Comparison of ENCODE assay signal across 13 cellular contexts in the genomic region with DNA sequence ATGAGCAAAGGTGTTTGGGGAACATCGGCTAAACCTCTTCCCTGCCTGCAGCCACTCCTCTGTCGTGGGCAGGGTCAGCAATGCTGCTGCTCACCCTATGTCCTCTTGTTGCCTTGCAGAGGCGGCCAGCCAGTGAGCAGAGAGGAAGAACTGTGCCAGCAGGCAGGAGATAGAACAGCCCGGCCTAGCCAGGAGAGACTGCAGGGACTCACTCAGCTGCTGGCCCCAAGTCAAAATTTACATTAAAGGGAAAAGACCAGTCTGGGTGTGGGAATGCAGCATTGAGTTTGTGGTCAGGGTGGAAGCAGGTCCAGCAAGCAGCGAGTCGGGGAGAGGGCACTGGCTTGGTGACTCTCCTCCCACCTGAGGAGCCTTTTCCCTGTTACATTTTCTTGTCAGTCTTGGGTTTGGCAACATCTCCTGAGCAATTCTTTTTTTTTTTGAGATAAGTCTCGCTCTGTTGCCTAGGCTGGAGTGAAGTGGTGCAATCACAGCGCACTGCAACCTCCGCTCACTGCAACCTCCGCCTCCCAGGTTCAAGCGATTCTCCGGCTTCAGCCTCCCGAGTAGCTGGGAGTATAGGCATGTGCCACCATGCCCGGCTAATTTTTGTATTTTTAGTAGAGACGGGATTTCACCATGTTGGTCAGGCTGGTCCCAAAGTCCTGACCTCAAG. TPM values are rescaled to one million over a fixed set of nuclear protein-coding genes. Genes with fewer than 3 reads are reported as not detected.
DNase-seq lines count a peak whose midpoint lies in the region; ATAC-seq, FAIRE-seq and TF ChIP-seq lines count a peak whose summit lies in the region.
"Had no signal": no experiment of that assay in that cellular context is flagged by ENCODE, and none has a peak within 500 bp of the region (broad histone marks: within the 10 kb centered on the region; RNA-seq: fewer than 3 reads in every experiment).

No MANE protein-coding gene starts in this region.

- TF ChIP-seq EP300 in gastroesophageal sphincter (IDR thresholded peaks at IDR 0.05), result no peak

- DNase-seq in HT1080 (ENCODE audit: low read depth) (peak; percentile 36), amniotic epithelial cell (ENCODE audit: low read depth) (peak; percentile 60), AG08396 (ENCODE audit: low spot score) (no peak), GM19239 (ENCODE audit: insufficient read length, low spot score) (no peak)
- DNase-seq in stimulated activated naive B cell treated with anti-CD40 and anti-IgM and Interleukin-4, amounts not matched to agents 10 μg/mL and 1 μg/mL and 100 μg/mL, for 72 hours, result no peak
- DNase-seq: activated T-cell treated with anti-CD3 and anti-CD28 coated beads, Interleukin-2, amount 50 U/mL, for 4 hours; aorta; Calu3; NCI-H1105 treated with DMSO at 0.1 percent for 48 hours; NCI-H524; stimulated activated CD4-positive, alpha-beta T cell treated with anti-CD3 and anti-CD28 coated beads, Interleukin-2, amount 100 ng/mL, for 48 hours had no signal

- peak overlapping the region; percentile 70 for H3K27ac Mint-ChIP-seq in stimulated activated naive B cell treated with anti-CD40 and anti-IgM and Interleukin-4, amounts not matched to agents 10 μg/mL and 1 μg/mL and 100 μg/mL, for 72 hours

- no peaks in the 10 kb centered on the region for H3K9me3 ChIP-seq in gastroesophageal sphincter

- peaks cover 0 to 41% (median 3%) of the 10 kb centered on the region in 3 donors for H3K4me1 ChIP-seq in gastroesophageal sphincter

- no peak for TF ChIP-seq CTCF in gastroesophageal sphincter (IDR thresholded peaks at IDR 0.05)

- peak overlapping the region in 3 of 4 donors; percentile 64 to 69 (median 67) for H3K27ac ChIP-seq in gastroesophageal sphincter

- H3K36me3 Mint-ChIP-seq in stimulated activated naive B cell treated with anti-CD40 and anti-IgM and Interleukin-4, amounts not matched to agents 10 μg/mL and 1 μg/mL and 100 μg/mL, for 72 hours, result peaks cover 38 to 52% of the 10 kb centered on the region in 2 donors

- peaks cover 0 to 96% of the 10 kb centered on the region in 2 donors for H3K36me3 ChIP-seq in gastroesophageal sphincter

- TF ChIP-seq POLR2A in gastroesophageal sphincter (IDR thresholded peaks at IDR 0.05), result peak in 1 of 2 donors; percentile 17

- H3K4me3 Mint-ChIP-seq in stimulated activated naive B cell treated with anti-CD40 and anti-IgM and Interleukin-4, amounts not matched to agents 10 μg/mL and 1 μg/mL and 100 μg/mL, for 72 hours, result no peak overlapping the region
- H3K4me3 Mint-ChIP-seq: activated T-cell treated with anti-CD3 and anti-CD28 coated beads, Interleukin-2, amount 50 U/mL, for 4 hours had no signal

- ATAC-seq in gastroesophageal sphincter, result peak; percentile 33
- ATAC-seq in stimulated activated naive B cell treated with anti-CD40 and anti-IgM and Interleukin-4, amounts not matched to agents 10 μg/mL and 1 μg/mL and 100 μg/mL, for 72 hours (replicated peaks), result no peak
- ATAC-seq in HG02678 (IDR thresholded peaks at IDR 0.05; ENCODE audit: unreplicated experiment), result no peak
- ATAC-seq: activated T-cell treated with anti-CD3 and anti-CD28 coated beads, Interleukin-2, amount 50 U/mL, for 4 hours had no signal

- H3K4me1 Mint-ChIP-seq in stimulated activated naive B cell treated with anti-CD40 and anti-IgM and Interleukin-4, amounts not matched to agents 10 μg/mL and 1 μg/mL and 100 μg/mL, for 72 hours, result peaks cover 0 to 4% of the 10 kb centered on the region in 2 donors

- no peaks in the 10 kb centered on the region for H3K27me3 Mint-ChIP-seq in stimulated activated naive B cell treated with anti-CD40 and anti-IgM and Interleukin-4, amounts not matched to agents 10 μg/mL and 1 μg/mL and 100 μg/mL, for 72 hours

- FAIRE-seq in GM19239 (lab: Jason Lieb, UNC), result no peak

- H3K4me3 ChIP-seq in gastroesophageal sphincter, result no peak overlapping the region

- H3K9me3 Mint-ChIP-seq in stimulated activated naive B cell treated with anti-CD40 and anti-IgM and Interleukin-4, amounts not matched to agents 10 μg/mL and 1 μg/mL and 100 μg/mL, for 72 hours, result no peaks in the 10 kb centered on the region
- H3K9me3 Mint-ChIP-seq: activated T-cell treated with anti-CD3 and anti-CD28 coated beads, Interleukin-2, amount 50 U/mL, for 4 hours had no signal

- 20 to 57% methylated on average over 2 to 8 of the region's 15 CpGs for WGBS in gastroesophageal sphincter (ENCODE audit: low coverage in 1 of 2), 2 donors

- no peaks in the 10 kb centered on the region for H3K27me3 ChIP-seq in gastroesophageal sphincter

RNA-seq across cellular contexts. Expression of gene LIG3, which starts 22.7 kb away (rescaled TPM):
- total RNA-seq in HT1080 (2014; rRNA removed; shearing (Covaris generic)), result 39.1 and 39.5 TPM in 2 replicates
- polyA plus RNA-seq in HT1080 (2015; cell fraction: cytosol; rRNA removed), result 17.5 and 20.5 TPM in 2 replicates
- polyA plus RNA-seq in HT1080 (2015; cell fraction: nucleus; rRNA removed), result 47.7 and 56.8 TPM in 2 replicates
- 10 to 100 TPM; 25.0 to 36.3 (median 29.9) TPM for total RNA-seq in gastroesophageal sphincter

RNA-seq across cellular contexts. Expression of gene ZNF830, which starts 41.7 kb away (rescaled TPM):
- 11.6 and 12.1 TPM in 2 replicates for total RNA-seq in HT1080 (2014; rRNA removed; shearing (Covaris generic))
- 11.5 and 13.1 TPM in 2 replicates for polyA plus RNA-seq in HT1080 (2015; cell fraction: cytosol; rRNA removed)
- 9.5 and 12.6 TPM in 2 replicates for polyA plus RNA-seq in HT1080 (2015; cell fraction: nucleus; rRNA removed)
- 10 to 100 TPM; 12.7 to 15.0 (median 13.5) TPM for total RNA-seq in gastroesophageal sphincter

RNA-seq across cellular contexts. Expression of gene CCT6B, which starts 41.8 kb away (rescaled TPM):
- 0.10 and 0.74 TPM in 2 replicates for total RNA-seq in HT1080 (2014; rRNA removed; shearing (Covaris generic))
- 0.14 and 0.27 TPM in 2 replicates for polyA plus RNA-seq in HT1080 (2015; cell fraction: cytosol; rRNA removed)
- 0.41 TPM in 2 replicates for polyA plus RNA-seq in HT1080 (2015; cell fraction: nucleus; rRNA removed)
- 1 to 10 TPM; 2.5 to 4.0 (median 2.8) TPM for total RNA-seq in gastroesophageal sphincter

Comparison
In these comparisons a context has a peak if more than half of its experiments do, and no peak if none do; other contexts are left out.
1. DNase-seq: peak in HT1080 (single experiment) and amniotic epithelial cell (single experiment); none in stimulated activated naive B cell treated with anti-CD40 and anti-IgM and Interleukin-4, amounts not matched to agents 10 μg/mL and 1 μg/mL and 100 μg/mL, for 72 hours (single experiment), AG08396 (single experiment) and GM19239 (single experiment).